9 cellular contexts compared by ENCODE assay signal in the genomic region with DNA sequence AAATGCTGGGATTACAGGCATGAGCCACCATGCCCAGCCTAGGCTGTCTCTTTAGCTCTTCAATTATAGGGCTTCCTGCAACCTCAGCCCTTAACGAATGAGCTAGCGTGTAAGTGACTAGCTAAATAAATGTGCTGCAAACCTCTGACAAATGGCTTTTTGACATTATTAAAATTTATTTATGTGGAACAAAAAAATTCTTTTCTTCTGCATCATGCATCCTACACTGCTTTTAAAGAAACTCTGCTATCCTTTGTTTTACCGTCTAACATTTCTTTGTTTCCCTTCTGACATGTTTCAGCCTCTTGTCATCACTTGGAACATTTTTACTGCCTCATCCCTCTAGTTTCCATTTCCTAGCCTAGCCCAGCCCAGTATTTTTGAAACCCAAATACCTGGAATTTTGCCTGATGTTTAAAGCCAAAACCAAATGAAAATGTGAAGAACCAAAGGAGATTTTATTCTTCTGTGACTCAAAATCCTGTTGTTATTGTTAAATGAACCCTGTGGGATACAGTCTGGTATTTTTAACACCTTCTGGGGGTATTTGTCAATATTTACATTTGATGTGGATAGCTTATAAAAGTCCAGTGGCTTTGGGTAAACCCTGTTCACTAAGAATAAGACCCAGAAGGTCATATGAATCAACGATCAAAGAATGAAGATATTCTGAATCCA. TPM values are rescaled to one million over a fixed set of nuclear protein-coding genes. Genes with fewer than 3 reads are reported as not detected.
DNase-seq lines count a peak whose midpoint lies in the region; ATAC-seq and TF ChIP-seq lines count a peak whose summit lies in the region.
"Had no signal": no experiment of that assay in that cellular context is flagged by ENCODE, and none has a peak within 500 bp of the region (broad histone marks: within the 10 kb centered on the region; RNA-seq: fewer than 3 reads in every experiment).

No MANE protein-coding gene starts in this region.

- peaks cover 0 to 1% (median 0%) of the 10 kb centered on the region in 7 donors for H3K9me3 Mint-ChIP-seq in naive B cell

- H3K36me3 Mint-ChIP-seq in naive B cell = no peaks in the 10 kb centered on the region

- no peaks in the 10 kb centered on the region for H3K27me3 Mint-ChIP-seq in naive B cell

- H3K4me3 Mint-ChIP-seq in naive B cell = peak overlapping the region in 7 of 8 donors; percentile 22 to 84 (median 73)

- H3K4me1 Mint-ChIP-seq in naive B cell = peaks cover 43 to 91% (median 79%) of the 10 kb centered on the region in 3 donors

- TF ChIP-seq CTCF in AG10803 (conservative IDR thresholded peaks at IDR 0.05; ENCODE audit: low read length) (no peak), choroid plexus epithelial cell (conservative IDR thresholded peaks at IDR 0.05; ENCODE audit: low read depth, low read length) (no peak)

- peak; percentile 97 for DNase-seq in AG10803 (ENCODE audit: low read depth)
- peak; percentile 19 for DNase-seq in NCI-H69 (lab: John Stamatoyannopoulos, UW)
- peak; percentile 70 for DNase-seq in choroid plexus epithelial cell (ENCODE audit: low read depth)
- no peak for DNase-seq in naive B cell
- DNase-seq in NCI-H510A treated with DMSO at 0.1 percent for 48 hours (lab: John Stamatoyannopoulos, UW) = no peak
- DNase-seq in GDM1 (lab: John Stamatoyannopoulos, UW) = no peak
- DNase-seq in erythroblast (lab: John Stamatoyannopoulos, UW) = no peak
- DNase-seq in NCI-H187 treated with DMSO at 0.1 percent for 48 hours (lab: John Stamatoyannopoulos, UW) = no peak
- DNase-seq: NCI-H2227 treated with DMSO at 0.1 percent for 48 hours had no signal

- H3K4me3 ChIP-seq in AG10803 (ENCODE audit: low read length) = no peak overlapping the region
- no peak overlapping the region for H3K4me3 ChIP-seq in choroid plexus epithelial cell (ENCODE audit: low read depth, low read length)

- ATAC-seq in naive B cell (ENCODE audit: low read depth in 2 of 2) = no peak

- TF ChIP-seq POLR2A in erythroblast (IDR thresholded peaks at IDR 0.05; ENCODE audit: low read length) = no peak

- H3K27ac Mint-ChIP-seq in naive B cell = peak overlapping the region; percentile 55 to 97 (median 88)

RNA-seq across cellular contexts. Expression of gene NT5E, which starts 9.5 kb away (rescaled TPM):
- 100 to 1,000 TPM in 5 of 6 donors, 10 to 100 TPM in 1; 97.8 to 211 (median 131) TPM for polyA plus RNA-seq in naive B cell (ENCODE audit: low read depth in 6 of 6)

Comparison
In these comparisons a context has a peak if more than half of its experiments do, and no peak if none do; other contexts are left out.
1. DNase-seq: peak in AG10803 (single experiment), NCI-H69 (single experiment) and choroid plexus epithelial cell (single experiment); none in naive B cell (single experiment), NCI-H510A treated with DMSO at 0.1 percent for 48 hours (single experiment), GDM1 (single experiment), erythroblast (0 of 2) and NCI-H187 treated with DMSO at 0.1 percent for 48 hours (single experiment).